In the genomic region with DNA sequence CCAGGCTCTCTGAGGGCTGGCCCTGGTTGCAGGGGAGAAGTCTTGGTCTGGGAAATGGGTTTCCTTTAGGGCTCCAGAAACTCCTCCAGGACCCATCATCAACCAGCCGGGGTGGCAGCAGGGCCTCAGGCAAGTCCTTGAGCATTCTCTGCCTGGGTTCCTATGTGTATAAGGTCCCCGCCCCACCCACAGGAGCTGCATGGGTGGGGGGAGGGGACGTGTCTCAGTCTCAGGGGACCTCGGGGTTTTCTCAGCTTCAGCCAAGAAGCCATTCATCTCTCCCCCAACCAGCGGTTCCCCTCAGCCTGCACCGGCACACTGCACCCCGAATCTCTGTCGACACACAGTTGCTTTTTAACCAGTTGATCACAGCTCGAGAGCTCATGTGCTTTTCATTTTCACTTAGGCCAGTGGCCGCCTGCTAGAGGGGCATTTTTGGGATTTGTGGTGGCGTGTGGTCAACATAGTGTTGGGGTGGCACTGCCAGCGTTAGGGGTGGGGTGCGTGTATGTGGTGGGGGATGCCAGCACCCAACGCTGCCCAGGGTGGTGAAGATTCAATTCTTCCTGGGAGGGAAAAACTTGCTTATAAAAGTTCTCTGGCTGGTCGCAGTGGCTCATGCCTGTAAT, we compare ENCODE assay signal across 12 cellular contexts. TPM values are rescaled to one million over a fixed set of nuclear protein-coding genes. Genes with fewer than 3 reads are reported as not detected.
DNase-seq lines count a peak whose midpoint lies in the region; ATAC-seq and TF ChIP-seq lines count a peak whose summit lies in the region.
"Had no signal": no experiment of that assay in that cellular context is flagged by ENCODE, and none has a peak within 500 bp of the region (broad histone marks: within the 10 kb centered on the region; RNA-seq: fewer than 3 reads in every experiment).

No MANE protein-coding gene starts in this region.

- no peaks in the 10 kb centered on the region for H3K9me3 ChIP-seq in NT2/D1 (ENCODE audit: insufficient read depth, low read length)
- no peaks in the 10 kb centered on the region for H3K9me3 ChIP-seq in stomach

- TF ChIP-seq EP300 in stomach (IDR thresholded peaks at IDR 0.05), result no peak

- H3K36me3 ChIP-seq in NT2/D1 (ENCODE audit: insufficient read depth, insufficient read length, low read length) (peaks cover 70% of the 10 kb centered on the region), stomach (peaks cover 0 to 9% (median 2%) of the 10 kb centered on the region in 4 donors)

- H3K4me3 Mint-ChIP-seq in effector memory CD8-positive, alpha-beta T cell, result peak overlapping the region; percentile 98

- 64 to 78% (median 70%) methylated on average over 10 to 15 of the region's 15 CpGs for WGBS in stomach, 5 donors

- no peak for DNase-seq in NT2/D1 (ENCODE audit: low read depth, low spot score)
- DNase-seq in effector memory CD8-positive, alpha-beta T cell, result peak in 2 of 3 experiments; percentile 51
- DNase-seq in Kasumi-1 (lab: John Stamatoyannopoulos, UW), result no peak
- no peak for DNase-seq in foreskin fibroblast
- no peak for DNase-seq in stomach
- DNase-seq: anterior cingulate cortex, NCI-H510A treated with DMSO at 0.1 percent for 48 hours, SHP77 treated with DMSO at 0.1 percent for 48 hours had no signal

- intact Hi-C loops in stomach (cut with DNase I; ENCODE audit: low total_unique reads), result no loop called here

- no peaks in the 10 kb centered on the region for H3K9me3 Mint-ChIP-seq in effector memory CD8-positive, alpha-beta T cell

- peak; percentile 37 for ATAC-seq in GM18907 (IDR thresholded peaks at IDR 0.05; ENCODE audit: unreplicated experiment)
- peak; percentile 12 for ATAC-seq in effector memory CD8-positive, alpha-beta T cell (replicated peaks)
- no peak for ATAC-seq in GM18519 (IDR thresholded peaks at IDR 0.05; ENCODE audit: low FRiP score, unreplicated experiment)
- ATAC-seq: left lobe of liver had no signal

- no peak for TF ChIP-seq POLR2A in stomach (IDR thresholded peaks at IDR 0.05)

- H3K4me3 ChIP-seq in GM08714 (ENCODE audit: low read length) (peak overlapping the region; percentile 5; the same call in 1 of the 2 replicates), NT2/D1 (ENCODE audit: insufficient read length, low read depth) (no peak overlapping the region), foreskin fibroblast (ENCODE audit: low read depth in 1 of 2, low read length in 2 of 2) (no peak overlapping the region), stomach (no peak overlapping the region)

- H3K4me1 ChIP-seq in NT2/D1 (ENCODE audit: insufficient read depth, insufficient read length) (peaks cover 24% of the 10 kb centered on the region), stomach (peaks cover 1 to 32% (median 15%) of the 10 kb centered on the region in 4 donors)

- H3K27ac Mint-ChIP-seq in effector memory CD8-positive, alpha-beta T cell, result peak overlapping the region; percentile 100

- H3K27me3 Mint-ChIP-seq in effector memory CD8-positive, alpha-beta T cell, result no peaks in the 10 kb centered on the region

- no peak overlapping the region for H3K27ac ChIP-seq in stomach

- TF ChIP-seq CTCF in foreskin fibroblast (IDR thresholded peaks at IDR 0.05; ENCODE audit: low read depth, low read length) (no peak), stomach (IDR thresholded peaks at IDR 0.05) (no peak)

- peak overlapping the region; percentile 6 for H3K9ac ChIP-seq in NT2/D1 (ENCODE audit: insufficient read length, low read depth)

- H3K4me1 Mint-ChIP-seq in effector memory CD8-positive, alpha-beta T cell (ENCODE audit: low read depth in 2 of 2), result peaks cover 68% of the 10 kb centered on the region in 2 donors

- H3K36me3 Mint-ChIP-seq in effector memory CD8-positive, alpha-beta T cell (ENCODE audit: insufficient read depth), result peaks cover 100% of the 10 kb centered on the region

- H3K27me3 ChIP-seq in NT2/D1 (ENCODE audit: insufficient read depth, insufficient read length) (peaks cover 15% of the 10 kb centered on the region), stomach (peaks cover 2 to 79% (median 45%) of the 10 kb centered on the region in 3 donors)

RNA-seq across cellular contexts. Expression of a gene that starts 6.5 kb away (rescaled TPM):
- 1 to 10 TPM in 3 of 5 donors, under 1 TPM in 1, not detected in 1; 0.29 to 6.1 (median 3.2) TPM for total RNA-seq in stomach
- 1 to 10 TPM; 1.5 to 4.0 (median 2.6) TPM for polyA plus RNA-seq in stomach

Comparison
In these comparisons a context has a peak if more than half of its experiments do, and no peak if none do; other contexts are left out.
1. DNase-seq: peak in effector memory CD8-positive, alpha-beta T cell (2 of 3); none in NT2/D1 (single experiment), Kasumi-1 (0 of 2), foreskin fibroblast (0 of 2) and stomach (single experiment).